1 cellular context compared by ENCODE assay signal in the genomic region with DNA sequence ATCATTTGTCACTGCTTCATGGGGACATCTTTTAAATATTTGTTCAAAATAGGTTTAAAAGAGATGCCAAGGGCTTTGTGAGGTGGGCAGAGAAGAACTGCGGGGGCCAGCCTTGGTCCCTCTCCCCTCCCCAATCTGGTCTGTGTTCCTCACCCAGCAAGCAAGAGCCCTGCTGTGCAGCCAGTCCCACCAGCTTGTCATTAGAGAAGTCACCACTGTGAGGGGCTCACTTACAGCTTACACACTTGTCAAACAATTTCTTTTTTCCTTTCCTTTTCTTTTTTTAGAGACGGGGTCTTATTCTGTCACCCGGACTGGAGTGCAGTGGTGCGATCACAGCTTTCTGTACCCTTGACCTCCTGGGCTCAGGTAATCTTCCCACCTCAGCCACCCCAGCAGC.
TF ChIP-seq lines count a peak whose summit lies in the region.

No MANE protein-coding gene starts in this region.

TF ChIP-seq in H1, 55 proteins besides CTCF, POLR2A, EP300 and RAD21:
- TF ChIP-seq ZNF274 (IDR thresholded peaks at IDR 0.05; ENCODE audit: borderline replicate concordance, extremely low read depth, low read length): no peak
- no peak for TF ChIP-seq SUZ12 (IDR thresholded peaks at IDR 0.05; ENCODE audit: low read length)
- no peak for TF ChIP-seq GABPA (IDR thresholded peaks at IDR 0.05; ENCODE audit: borderline replicate concordance, insufficient read depth, low read length)
- no peak for TF ChIP-seq ASH2L (IDR thresholded peaks at IDR 0.05; ENCODE audit: low read length)
- TF ChIP-seq SIX5 (IDR thresholded peaks at IDR 0.05; ENCODE audit: low read depth, low read length): no peak
- TF ChIP-seq CBX8 (IDR thresholded peaks at IDR 0.05; ENCODE audit: borderline replicate concordance, low read depth, low read length): no peak
- TF ChIP-seq JUND (IDR thresholded peaks at IDR 0.05; ENCODE audit: low read length): no peak
- TF ChIP-seq POLR2AphosphoS5 (IDR thresholded peaks at IDR 0.05; ENCODE audit: low read depth, low read length): no peak
- no peak for TF ChIP-seq CHD2 (IDR thresholded peaks at IDR 0.05; ENCODE audit: low read length)
- no peak for TF ChIP-seq TAF1 (IDR thresholded peaks at IDR 0.05; ENCODE audit: low read depth, low read length)
- TF ChIP-seq SIN3A (conservative IDR thresholded peaks at IDR 0.05 in 1 of 2, IDR thresholded peaks at IDR 0.05 in 1 of 2; ENCODE audit: low read depth in 1 of 2, low read length in 2 of 2): no peak
- no peak for TF ChIP-seq FOSL1 (IDR thresholded peaks at IDR 0.05; ENCODE audit: insufficient read depth, low read depth, low read length)
- TF ChIP-seq CEBPB (IDR thresholded peaks at IDR 0.05; ENCODE audit: low read depth, low read length): no peak
- TF ChIP-seq, protein P1, sequence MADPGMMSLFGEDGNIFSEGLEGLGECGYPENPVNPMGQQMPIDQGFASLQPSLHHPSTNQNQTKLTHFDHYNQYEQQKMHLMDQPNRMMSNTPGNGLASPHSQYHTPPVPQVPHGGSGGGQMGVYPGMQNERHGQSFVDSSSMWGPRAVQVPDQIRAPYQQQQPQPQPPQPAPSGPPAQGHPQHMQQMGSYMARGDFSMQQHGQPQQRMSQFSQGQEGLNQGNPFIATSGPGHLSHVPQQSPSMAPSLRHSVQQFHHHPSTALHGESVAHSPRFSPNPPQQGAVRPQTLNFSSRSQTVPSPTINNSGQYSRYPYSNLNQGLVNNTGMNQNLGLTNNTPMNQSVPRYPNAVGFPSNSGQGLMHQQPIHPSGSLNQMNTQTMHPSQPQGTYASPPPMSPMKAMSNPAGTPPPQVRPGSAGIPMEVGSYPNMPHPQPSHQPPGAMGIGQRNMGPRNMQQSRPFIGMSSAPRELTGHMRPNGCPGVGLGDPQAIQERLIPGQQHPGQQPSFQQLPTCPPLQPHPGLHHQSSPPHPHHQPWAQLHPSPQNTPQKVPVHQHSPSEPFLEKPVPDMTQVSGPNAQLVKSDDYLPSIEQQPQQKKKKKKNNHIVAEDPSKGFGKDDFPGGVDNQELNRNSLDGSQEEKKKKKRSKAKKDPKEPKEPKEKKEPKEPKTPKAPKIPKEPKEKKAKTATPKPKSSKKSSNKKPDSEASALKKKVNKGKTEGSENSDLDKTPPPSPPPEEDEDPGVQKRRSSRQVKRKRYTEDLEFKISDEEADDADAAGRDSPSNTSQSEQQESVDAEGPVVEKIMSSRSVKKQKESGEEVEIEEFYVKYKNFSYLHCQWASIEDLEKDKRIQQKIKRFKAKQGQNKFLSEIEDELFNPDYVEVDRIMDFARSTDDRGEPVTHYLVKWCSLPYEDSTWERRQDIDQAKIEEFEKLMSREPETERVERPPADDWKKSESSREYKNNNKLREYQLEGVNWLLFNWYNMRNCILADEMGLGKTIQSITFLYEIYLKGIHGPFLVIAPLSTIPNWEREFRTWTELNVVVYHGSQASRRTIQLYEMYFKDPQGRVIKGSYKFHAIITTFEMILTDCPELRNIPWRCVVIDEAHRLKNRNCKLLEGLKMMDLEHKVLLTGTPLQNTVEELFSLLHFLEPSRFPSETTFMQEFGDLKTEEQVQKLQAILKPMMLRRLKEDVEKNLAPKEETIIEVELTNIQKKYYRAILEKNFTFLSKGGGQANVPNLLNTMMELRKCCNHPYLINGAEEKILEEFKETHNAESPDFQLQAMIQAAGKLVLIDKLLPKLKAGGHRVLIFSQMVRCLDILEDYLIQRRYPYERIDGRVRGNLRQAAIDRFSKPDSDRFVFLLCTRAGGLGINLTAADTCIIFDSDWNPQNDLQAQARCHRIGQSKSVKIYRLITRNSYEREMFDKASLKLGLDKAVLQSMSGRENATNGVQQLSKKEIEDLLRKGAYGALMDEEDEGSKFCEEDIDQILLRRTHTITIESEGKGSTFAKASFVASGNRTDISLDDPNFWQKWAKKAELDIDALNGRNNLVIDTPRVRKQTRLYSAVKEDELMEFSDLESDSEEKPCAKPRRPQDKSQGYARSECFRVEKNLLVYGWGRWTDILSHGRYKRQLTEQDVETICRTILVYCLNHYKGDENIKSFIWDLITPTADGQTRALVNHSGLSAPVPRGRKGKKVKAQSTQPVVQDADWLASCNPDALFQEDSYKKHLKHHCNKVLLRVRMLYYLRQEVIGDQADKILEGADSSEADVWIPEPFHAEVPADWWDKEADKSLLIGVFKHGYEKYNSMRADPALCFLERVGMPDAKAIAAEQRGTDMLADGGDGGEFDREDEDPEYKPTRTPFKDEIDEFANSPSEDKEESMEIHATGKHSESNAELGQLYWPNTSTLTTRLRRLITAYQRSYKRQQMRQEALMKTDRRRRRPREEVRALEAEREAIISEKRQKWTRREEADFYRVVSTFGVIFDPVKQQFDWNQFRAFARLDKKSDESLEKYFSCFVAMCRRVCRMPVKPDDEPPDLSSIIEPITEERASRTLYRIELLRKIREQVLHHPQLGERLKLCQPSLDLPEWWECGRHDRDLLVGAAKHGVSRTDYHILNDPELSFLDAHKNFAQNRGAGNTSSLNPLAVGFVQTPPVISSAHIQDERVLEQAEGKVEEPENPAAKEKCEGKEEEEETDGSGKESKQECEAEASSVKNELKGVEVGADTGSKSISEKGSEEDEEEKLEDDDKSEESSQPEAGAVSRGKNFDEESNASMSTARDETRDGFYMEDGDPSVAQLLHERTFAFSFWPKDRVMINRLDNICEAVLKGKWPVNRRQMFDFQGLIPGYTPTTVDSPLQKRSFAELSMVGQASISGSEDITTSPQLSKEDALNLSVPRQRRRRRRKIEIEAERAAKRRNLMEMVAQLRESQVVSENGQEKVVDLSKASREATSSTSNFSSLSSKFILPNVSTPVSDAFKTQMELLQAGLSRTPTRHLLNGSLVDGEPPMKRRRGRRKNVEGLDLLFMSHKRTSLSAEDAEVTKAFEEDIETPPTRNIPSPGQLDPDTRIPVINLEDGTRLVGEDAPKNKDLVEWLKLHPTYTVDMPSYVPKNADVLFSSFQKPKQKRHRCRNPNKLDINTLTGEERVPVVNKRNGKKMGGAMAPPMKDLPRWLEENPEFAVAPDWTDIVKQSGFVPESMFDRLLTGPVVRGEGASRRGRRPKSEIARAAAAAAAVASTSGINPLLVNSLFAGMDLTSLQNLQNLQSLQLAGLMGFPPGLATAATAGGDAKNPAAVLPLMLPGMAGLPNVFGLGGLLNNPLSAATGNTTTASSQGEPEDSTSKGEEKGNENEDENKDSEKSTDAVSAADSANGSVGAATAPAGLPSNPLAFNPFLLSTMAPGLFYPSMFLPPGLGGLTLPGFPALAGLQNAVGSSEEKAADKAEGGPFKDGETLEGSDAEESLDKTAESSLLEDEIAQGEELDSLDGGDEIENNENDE (IDR thresholded peaks at IDR 0.05; ENCODE audit: insufficient replicate concordance, low read length): no peak
- TF ChIP-seq CTBP2 (IDR thresholded peaks at IDR 0.05; ENCODE audit: borderline replicate concordance, insufficient read depth, insufficient read length, low read length): no peak
- no peak for TF ChIP-seq MAFK (IDR thresholded peaks at IDR 0.05; ENCODE audit: low read depth, low read length)
